ENCODE assay signal across 31 cellular contexts in genomic region chr16:75019586-75019985, GRCh38.
"Had no signal": no experiment of that assay in that cellular context is flagged by ENCODE, and none has a peak within 500 bp of the region (broad histone marks: within the 10 kb centered on the region; RNA-seq: fewer than 3 reads in every experiment).

No MANE protein-coding gene starts in this region.

- H3K9me2 ChIP-seq: SK-N-SH had no signal

- H3K4me3 ChIP-seq: cardiac muscle cell, Peyer's patch, SJSA1 had no signal

- H3K36me3 ChIP-seq: cardiac muscle cell, Peyer's patch, SJSA1 had no signal

- H3K27ac Mint-ChIP-seq: activated CD4-positive, alpha-beta memory T cell treated with anti-CD3 and anti-CD28 coated beads, Interleukin-2, amount 10 ng/mL, durations not matched to agents 7 days and 5 days; activated naive CD4-positive, alpha-beta T cell treated with anti-CD3 and anti-CD28 coated beads, Interleukin-2, amount 10 ng/mL, durations not matched to agents 7 days and 5 days; activated naive CD8-positive, alpha-beta T cell; activated naive CD8-positive, alpha-beta T cell treated with anti-CD3 and anti-CD28 coated beads, Interleukin-2, amount 50 U/mL, for 24 hours; activated T-cell treated with anti-CD3 and anti-CD28 coated beads, Interleukin-2, amount 50 U/mL, for 24 hours; activated T-helper 1 cell treated with anti-CD3 and anti-CD28 coated beads, Interleukin-12 subunit alpha, Interleukin-12 subunit beta, Interleukin-2, Interleukin-4 antibody, amounts not matched to agents 30 ng/mL and 10 ng/mL and 1 ng/mL, durations not matched to agents 14 hours and 24 hours and 36 hours; T-cell had no signal

- H3K9me3 ChIP-seq: Peyer's patch had no signal

- H3K27ac ChIP-seq: cardiac muscle cell, Peyer's patch, SJSA1, VCaP had no signal

- H3K4me3 Mint-ChIP-seq: activated CD4-positive, alpha-beta memory T cell treated with anti-CD3 and anti-CD28 coated beads, Interleukin-2, amount 10 ng/mL, durations not matched to agents 7 days and 5 days; activated naive CD4-positive, alpha-beta T cell treated with anti-CD3 and anti-CD28 coated beads, Interleukin-2, amount 10 ng/mL, durations not matched to agents 7 days and 5 days; activated naive CD8-positive, alpha-beta T cell; activated naive CD8-positive, alpha-beta T cell treated with anti-CD3 and anti-CD28 coated beads, Interleukin-2, amount 50 U/mL, for 24 hours; activated T-cell treated with anti-CD3 and anti-CD28 coated beads, Interleukin-2, amount 50 U/mL, for 24 hours; activated T-helper 1 cell treated with anti-CD3 and anti-CD28 coated beads, Interleukin-12 subunit alpha, Interleukin-12 subunit beta, Interleukin-2, Interleukin-4 antibody, amounts not matched to agents 30 ng/mL and 10 ng/mL and 1 ng/mL, durations not matched to agents 14 hours and 24 hours and 36 hours; central memory CD8-positive, alpha-beta T cell; T-cell had no signal

- ATAC-seq: activated naive CD8-positive, alpha-beta T cell treated with anti-CD3 and anti-CD28 coated beads, Interleukin-2, amount 50 U/mL, for 24 hours; PC-3; T-cell had no signal

- H3K27me3 ChIP-seq: cardiac muscle cell, Peyer's patch, SJSA1 had no signal

- H3K4me2 ChIP-seq: SK-N-SH had no signal

- H3K27me3 Mint-ChIP-seq: activated CD4-positive, alpha-beta memory T cell treated with anti-CD3 and anti-CD28 coated beads, Interleukin-2, amount 10 ng/mL, durations not matched to agents 7 days and 5 days; activated naive CD4-positive, alpha-beta T cell treated with anti-CD3 and anti-CD28 coated beads, Interleukin-2, amount 10 ng/mL, durations not matched to agents 7 days and 5 days; activated naive CD8-positive, alpha-beta T cell; activated naive CD8-positive, alpha-beta T cell treated with anti-CD3 and anti-CD28 coated beads, Interleukin-2, amount 50 U/mL, for 24 hours; activated T-cell treated with anti-CD3 and anti-CD28 coated beads, Interleukin-2, amount 50 U/mL, for 24 hours; T-cell had no signal

- H3K9ac ChIP-seq: SK-N-SH had no signal

- DNase-seq: activated CD4-positive, alpha-beta memory T cell treated with anti-CD3 and anti-CD28 coated beads, Interleukin-2, amount 10 ng/mL, durations not matched to agents 7 days and 5 days; activated CD4-positive, alpha-beta T cell treated with anti-CD3 and anti-CD28 coated beads for 1 hour; activated CD4-positive, alpha-beta T cell treated with anti-CD3 and anti-CD28 coated beads for 48 hours; activated CD4-positive, CD25-positive, alpha-beta regulatory T cell; activated effector memory CD4-positive, alpha-beta T cell treated with Interleukin-2 at 50 U/mL for 16 hours; activated naive CD4-positive, alpha-beta T cell treated with anti-CD3 and anti-CD28 coated beads, Interleukin-2, amount 10 ng/mL, durations not matched to agents 7 days and 5 days; activated naive CD8-positive, alpha-beta T cell treated with anti-CD3 and anti-CD28 coated beads, Interleukin-2, amount 50 U/mL, for 24 hours; activated T-cell treated with anti-CD3 and anti-CD28 coated beads, Interleukin-2, amount 50 U/mL, for 24 hours; anterior cingulate cortex; NCI-H1105 treated with DMSO at 0.1 percent for 48 hours; NCI-H1436; NCI-H1694; NCI-H1930; NCI-H2081 treated with DMSO at 0.1 percent for 48 hours; NCI-H226; NCI-H524 treated with DMSO at 0.1 percent for 48 hours; NK-92 treated with Interleukin-12 subunit alpha and Interleukin-12 subunit beta, amount 100 ng/mL, for 24 hours; PC-3; Peyer's patch; RPMI8226; SHP77 treated with DMSO at 0.1 percent for 48 hours; SK-N-SH; T-cell; T-helper 2 cell; T-helper 9 cell had no signal
